In genomic region chr17:74466785-74467158, GRCh38 we compare ENCODE assay signal across 1 cellular context.
TF ChIP-seq lines count a peak whose summit lies in the region.

No MANE protein-coding gene starts in this region.

TF ChIP-seq in GM23338, 12 proteins besides CTCF, POLR2A, EP300 and RAD21 (continued from another document):
- TF ChIP-seq EZH2phosphoT487 (IDR thresholded peaks at IDR 0.05; ENCODE audit: unreplicated experiment) (no peak), EZH2 (IDR thresholded peaks at IDR 0.05; ENCODE audit: low read depth, unreplicated experiment) (no peak), ZNF331 (CRISPR knock-in tag; IDR thresholded peaks at IDR 0.05; ENCODE audit: low read depth) (no peak), JUNB (IDR thresholded peaks at IDR 0.05; ENCODE audit: unreplicated experiment) (no peak), POLR2AphosphoS5 (IDR thresholded peaks at IDR 0.05; ENCODE audit: low read depth) (no peak)
